2 cellular contexts compared by ENCODE assay signal in the genomic region with DNA sequence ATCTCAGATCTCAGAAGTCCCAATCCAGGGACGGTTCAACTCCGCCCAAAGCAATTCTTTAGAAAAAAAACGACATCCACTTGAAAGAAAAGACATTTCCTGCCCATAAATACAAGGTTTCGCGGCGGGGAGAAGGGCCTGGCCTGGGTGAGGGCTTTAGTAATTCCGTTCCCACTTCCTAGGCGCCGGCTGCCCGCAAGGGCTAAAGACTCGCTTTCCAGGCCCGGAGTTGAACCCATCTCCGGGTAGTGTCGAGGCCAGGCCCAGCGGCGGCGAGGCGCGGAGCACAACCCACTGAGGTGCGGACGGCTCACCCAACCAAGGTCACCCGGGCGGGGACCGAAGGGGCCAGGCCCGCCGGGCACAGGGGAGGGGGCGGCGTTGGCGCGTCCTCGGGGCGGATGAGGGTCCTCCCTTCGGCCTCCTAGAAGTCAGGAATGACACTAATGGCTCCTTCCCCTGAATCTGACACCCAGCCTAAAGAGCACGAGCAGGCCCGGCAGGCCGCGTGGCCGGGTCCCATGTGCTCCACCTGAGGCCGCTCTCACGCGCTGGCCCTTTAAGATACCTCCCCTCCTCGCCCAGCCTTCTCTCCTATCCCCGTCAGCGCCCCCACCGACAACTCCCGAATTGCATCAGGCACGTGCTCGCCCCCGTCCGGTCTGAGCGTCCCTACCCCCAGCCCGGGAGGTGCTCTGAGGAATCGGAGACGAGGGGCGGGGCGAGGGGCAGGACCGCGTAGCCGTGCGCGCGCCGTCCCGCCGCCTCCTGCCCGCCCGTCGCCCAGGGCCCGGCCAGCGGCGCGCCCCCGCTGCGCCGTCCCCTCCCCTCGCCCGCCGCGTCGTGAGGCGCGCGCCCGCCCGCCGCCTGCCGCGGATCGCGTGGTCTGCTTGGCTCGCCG.
TF ChIP-seq lines count a peak whose summit lies in the region.

No MANE protein-coding gene starts in this region.

TF ChIP-seq in A549, 52 proteins besides CTCF, POLR2A, EP300 and RAD21 (continued from another document):
- peak; percentile 85; the same call in 1 of the 2 replicates for TF ChIP-seq FOXS1 (CRISPR knock-in tag; IDR thresholded peaks at IDR 0.05)
- TF ChIP-seq HDAC2 (IDR thresholded peaks at IDR 0.05) = 0 out of 2 replicates have a peak, but pooled peaks have one; percentile 69
- peak; percentile 94; the same call in 1 of the 2 replicates for TF ChIP-seq HOXB5 (CRISPR knock-in tag; IDR thresholded peaks at IDR 0.05)
- no peak for TF ChIP-seq RARB (CRISPR knock-in tag; IDR thresholded peaks at IDR 0.05)
- no peak; the same call in none of the 2 replicates for TF ChIP-seq EHF (CRISPR knock-in tag; IDR thresholded peaks at IDR 0.05)
- peak; percentile 83; the same call in 1 of the 2 replicates for TF ChIP-seq PHF8 (IDR thresholded peaks at IDR 0.05; ENCODE audit: borderline replicate concordance, low read depth)
- TF ChIP-seq ZFP36 (IDR thresholded peaks at IDR 0.05; ENCODE audit: borderline replicate concordance, partially characterized antibody) = no peak
- TF ChIP-seq FOSB (CRISPR knock-in tag; IDR thresholded peaks at IDR 0.05) = peak; percentile 79
- TF ChIP-seq RNF2 (IDR thresholded peaks at IDR 0.05; ENCODE audit: borderline replicate concordance, low read depth) = peak; percentile 86; the same call in 1 of the 2 replicates
- peak; percentile 80 for TF ChIP-seq MAZ (IDR thresholded peaks at IDR 0.05; ENCODE audit: borderline replicate concordance, low read depth, low read length)
- peak; percentile 93 for TF ChIP-seq HOXB13 (CRISPR knock-in tag; IDR thresholded peaks at IDR 0.05; ENCODE audit: low read depth)
- no peak for TF ChIP-seq KDM5A (IDR thresholded peaks at IDR 0.05)
- TF ChIP-seq ZSCAN20 (CRISPR knock-in tag; IDR thresholded peaks at IDR 0.05) = peak; percentile 18; the same call in 1 of the 2 replicates
- no peak for TF ChIP-seq RCOR1 (IDR thresholded peaks at IDR 0.05; ENCODE audit: low read depth, low read length)
- TF ChIP-seq CEBPB (IDR thresholded peaks at IDR 0.05) = peak in 1 of 2 experiments; percentile 81; a peak in 2 of 4 replicates
- TF ChIP-seq, protein P1, sequence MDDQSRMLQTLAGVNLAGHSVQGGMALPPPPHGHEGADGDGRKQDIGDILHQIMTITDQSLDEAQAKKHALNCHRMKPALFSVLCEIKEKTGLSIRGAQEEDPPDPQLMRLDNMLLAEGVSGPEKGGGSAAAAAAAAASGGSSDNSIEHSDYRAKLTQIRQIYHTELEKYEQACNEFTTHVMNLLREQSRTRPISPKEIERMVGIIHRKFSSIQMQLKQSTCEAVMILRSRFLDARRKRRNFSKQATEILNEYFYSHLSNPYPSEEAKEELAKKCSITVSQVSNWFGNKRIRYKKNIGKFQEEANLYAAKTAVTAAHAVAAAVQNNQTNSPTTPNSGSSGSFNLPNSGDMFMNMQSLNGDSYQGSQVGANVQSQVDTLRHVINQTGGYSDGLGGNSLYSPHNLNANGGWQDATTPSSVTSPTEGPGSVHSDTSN (IDR thresholded peaks at IDR 0.05) = no peak
- TF ChIP-seq TFCP2L1 (CRISPR knock-in tag; IDR thresholded peaks at IDR 0.05) = peak; percentile 84; the same call in 1 of the 2 replicates
- no peak for TF ChIP-seq EHMT2 (IDR thresholded peaks at IDR 0.05; ENCODE audit: low read depth)
- TF ChIP-seq GATA3 (IDR thresholded peaks at IDR 0.05; ENCODE audit: borderline replicate concordance) = no peak
- TF ChIP-seq, protein P2, sequence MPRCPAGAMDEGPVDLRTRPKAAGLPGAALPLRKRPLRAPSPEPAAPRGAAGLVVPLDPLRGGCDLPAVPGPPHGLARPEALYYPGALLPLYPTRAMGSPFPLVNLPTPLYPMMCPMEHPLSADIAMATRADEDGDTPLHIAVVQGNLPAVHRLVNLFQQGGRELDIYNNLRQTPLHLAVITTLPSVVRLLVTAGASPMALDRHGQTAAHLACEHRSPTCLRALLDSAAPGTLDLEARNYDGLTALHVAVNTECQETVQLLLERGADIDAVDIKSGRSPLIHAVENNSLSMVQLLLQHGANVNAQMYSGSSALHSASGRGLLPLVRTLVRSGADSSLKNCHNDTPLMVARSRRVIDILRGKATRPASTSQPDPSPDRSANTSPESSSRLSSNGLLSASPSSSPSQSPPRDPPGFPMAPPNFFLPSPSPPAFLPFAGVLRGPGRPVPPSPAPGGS (IDR thresholded peaks at IDR 0.05) = no peak; the same call in 1 of the 3 replicates
- no peak for TF ChIP-seq CBX8 (IDR thresholded peaks at IDR 0.05)
- no peak for TF ChIP-seq NR3C1 (IDR thresholded peaks at IDR 0.05)
- TF ChIP-seq, protein P3, sequence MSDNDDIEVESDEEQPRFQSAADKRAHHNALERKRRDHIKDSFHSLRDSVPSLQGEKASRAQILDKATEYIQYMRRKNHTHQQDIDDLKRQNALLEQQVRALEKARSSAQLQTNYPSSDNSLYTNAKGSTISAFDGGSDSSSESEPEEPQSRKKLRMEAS (IDR thresholded peaks at IDR 0.05) = peak; percentile 100
- TF ChIP-seq HOXA7 (CRISPR knock-in tag; IDR thresholded peaks at IDR 0.05) = 0 out of 2 replicates have a peak, but pooled peaks have one; percentile 65
- no peak for TF ChIP-seq ESRRA (IDR thresholded peaks at IDR 0.05; ENCODE audit: borderline replicate concordance, low read length)
- TF ChIP-seq KDM1A (IDR thresholded peaks at IDR 0.05; ENCODE audit: low read depth) = 0 out of 2 replicates have a peak, but pooled peaks have one; percentile 14
- TF ChIP-seq NPAS2 (CRISPR knock-in tag; IDR thresholded peaks at IDR 0.05; ENCODE audit: borderline replicate concordance) = peak; percentile 50
- no peak for TF ChIP-seq CHD4 (IDR thresholded peaks at IDR 0.05; ENCODE audit: borderline replicate concordance)
TF ChIP-seq in A549: peak in this region for 25.

TF ChIP-seq in K562, 482 proteins besides CTCF, POLR2A, EP300 and RAD21 (continued from another document and continues in another):
- TF ChIP-seq, protein P4, sequence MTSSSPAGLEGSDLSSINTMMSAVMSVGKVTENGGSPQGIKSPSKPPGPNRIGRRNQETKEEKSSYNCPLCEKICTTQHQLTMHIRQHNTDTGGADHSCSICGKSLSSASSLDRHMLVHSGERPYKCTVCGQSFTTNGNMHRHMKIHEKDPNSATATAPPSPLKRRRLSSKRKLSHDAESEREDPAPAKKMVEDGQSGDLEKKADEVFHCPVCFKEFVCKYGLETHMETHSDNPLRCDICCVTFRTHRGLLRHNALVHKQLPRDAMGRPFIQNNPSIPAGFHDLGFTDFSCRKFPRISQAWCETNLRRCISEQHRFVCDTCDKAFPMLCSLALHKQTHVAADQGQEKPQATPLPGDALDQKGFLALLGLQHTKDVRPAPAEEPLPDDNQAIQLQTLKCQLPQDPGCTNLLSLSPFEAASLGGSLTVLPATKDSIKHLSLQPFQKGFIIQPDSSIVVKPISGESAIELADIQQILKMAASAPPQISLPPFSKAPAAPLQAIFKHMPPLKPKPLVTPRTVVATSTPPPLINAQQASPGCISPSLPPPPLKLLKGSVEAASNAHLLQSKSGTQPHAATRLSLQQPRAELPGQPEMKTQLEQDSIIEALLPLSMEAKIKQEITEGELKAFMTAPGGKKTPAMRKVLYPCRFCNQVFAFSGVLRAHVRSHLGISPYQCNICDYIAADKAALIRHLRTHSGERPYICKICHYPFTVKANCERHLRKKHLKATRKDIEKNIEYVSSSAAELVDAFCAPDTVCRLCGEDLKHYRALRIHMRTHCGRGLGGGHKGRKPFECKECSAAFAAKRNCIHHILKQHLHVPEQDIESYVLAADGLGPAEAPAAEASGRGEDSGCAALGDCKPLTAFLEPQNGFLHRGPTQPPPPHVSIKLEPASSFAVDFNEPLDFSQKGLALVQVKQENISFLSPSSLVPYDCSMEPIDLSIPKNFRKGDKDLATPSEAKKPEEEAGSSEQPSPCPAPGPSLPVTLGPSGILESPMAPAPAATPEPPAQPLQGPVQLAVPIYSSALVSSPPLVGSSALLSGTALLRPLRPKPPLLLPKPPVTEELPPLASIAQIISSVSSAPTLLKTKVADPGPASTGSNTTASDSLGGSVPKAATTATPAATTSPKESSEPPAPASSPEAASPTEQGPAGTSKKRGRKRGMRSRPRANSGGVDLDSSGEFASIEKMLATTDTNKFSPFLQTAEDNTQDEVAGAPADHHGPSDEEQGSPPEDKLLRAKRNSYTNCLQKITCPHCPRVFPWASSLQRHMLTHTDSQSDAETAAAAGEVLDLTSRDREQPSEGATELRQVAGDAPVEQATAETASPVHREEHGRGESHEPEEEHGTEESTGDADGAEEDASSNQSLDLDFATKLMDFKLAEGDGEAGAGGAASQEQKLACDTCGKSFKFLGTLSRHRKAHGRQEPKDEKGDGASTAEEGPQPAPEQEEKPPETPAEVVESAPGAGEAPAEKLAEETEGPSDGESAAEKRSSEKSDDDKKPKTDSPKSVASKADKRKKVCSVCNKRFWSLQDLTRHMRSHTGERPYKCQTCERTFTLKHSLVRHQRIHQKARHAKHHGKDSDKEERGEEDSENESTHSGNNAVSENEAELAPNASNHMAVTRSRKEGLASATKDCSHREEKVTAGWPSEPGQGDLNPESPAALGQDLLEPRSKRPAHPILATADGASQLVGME (CRISPR knock-in tag; IDR thresholded peaks at IDR 0.05) = peak; percentile 81; the same call in 1 of the 2 replicates
- TF ChIP-seq KDM5B (IDR thresholded peaks at IDR 0.05; ENCODE audit: insufficient replicate concordance, low read depth, low read length) (no peak), DNMT1 (IDR thresholded peaks at IDR 0.05) (no peak), ZNF589 (CRISPR knock-in tag; IDR thresholded peaks at IDR 0.05; ENCODE audit: low read depth) (peak; percentile 86), SMARCE1 (IDR thresholded peaks at IDR 0.05) (no peak), ZNF75A (CRISPR knock-in tag; IDR thresholded peaks at IDR 0.05) (no peak), ZNF445 (CRISPR knock-in tag; IDR thresholded peaks at IDR 0.05; ENCODE audit: low read depth) (no peak), NCOR1 (IDR thresholded peaks at IDR 0.05) (peak; percentile 74), CAMTA2 (CRISPR knock-in tag; conservative IDR thresholded peaks at IDR 0.05) (no peak), HDGF (IDR thresholded peaks at IDR 0.05) (no peak), TRIM24 (IDR thresholded peaks at IDR 0.05) (peak; percentile 19 to 57; a peak in 1 of 4 replicates)
- TF ChIP-seq, protein P5, sequence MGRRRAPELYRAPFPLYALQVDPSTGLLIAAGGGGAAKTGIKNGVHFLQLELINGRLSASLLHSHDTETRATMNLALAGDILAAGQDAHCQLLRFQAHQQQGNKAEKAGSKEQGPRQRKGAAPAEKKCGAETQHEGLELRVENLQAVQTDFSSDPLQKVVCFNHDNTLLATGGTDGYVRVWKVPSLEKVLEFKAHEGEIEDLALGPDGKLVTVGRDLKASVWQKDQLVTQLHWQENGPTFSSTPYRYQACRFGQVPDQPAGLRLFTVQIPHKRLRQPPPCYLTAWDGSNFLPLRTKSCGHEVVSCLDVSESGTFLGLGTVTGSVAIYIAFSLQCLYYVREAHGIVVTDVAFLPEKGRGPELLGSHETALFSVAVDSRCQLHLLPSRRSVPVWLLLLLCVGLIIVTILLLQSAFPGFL (CRISPR knock-in tag; IDR thresholded peaks at IDR 0.05) = no peak
- TF ChIP-seq, protein P6, sequence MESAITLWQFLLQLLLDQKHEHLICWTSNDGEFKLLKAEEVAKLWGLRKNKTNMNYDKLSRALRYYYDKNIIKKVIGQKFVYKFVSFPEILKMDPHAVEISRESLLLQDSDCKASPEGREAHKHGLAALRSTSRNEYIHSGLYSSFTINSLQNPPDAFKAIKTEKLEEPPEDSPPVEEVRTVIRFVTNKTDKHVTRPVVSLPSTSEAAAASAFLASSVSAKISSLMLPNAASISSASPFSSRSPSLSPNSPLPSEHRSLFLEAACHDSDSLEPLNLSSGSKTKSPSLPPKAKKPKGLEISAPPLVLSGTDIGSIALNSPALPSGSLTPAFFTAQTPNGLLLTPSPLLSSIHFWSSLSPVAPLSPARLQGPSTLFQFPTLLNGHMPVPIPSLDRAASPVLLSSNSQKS (CRISPR knock-in tag; IDR thresholded peaks at IDR 0.05) = no peak
- TF ChIP-seq, protein P7, sequence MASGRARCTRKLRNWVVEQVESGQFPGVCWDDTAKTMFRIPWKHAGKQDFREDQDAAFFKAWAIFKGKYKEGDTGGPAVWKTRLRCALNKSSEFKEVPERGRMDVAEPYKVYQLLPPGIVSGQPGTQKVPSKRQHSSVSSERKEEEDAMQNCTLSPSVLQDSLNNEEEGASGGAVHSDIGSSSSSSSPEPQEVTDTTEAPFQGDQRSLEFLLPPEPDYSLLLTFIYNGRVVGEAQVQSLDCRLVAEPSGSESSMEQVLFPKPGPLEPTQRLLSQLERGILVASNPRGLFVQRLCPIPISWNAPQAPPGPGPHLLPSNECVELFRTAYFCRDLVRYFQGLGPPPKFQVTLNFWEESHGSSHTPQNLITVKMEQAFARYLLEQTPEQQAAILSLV (tag; IDR thresholded peaks at IDR 0.05) = no peak; the same call in 1 of the 2 replicates
- TF ChIP-seq, protein P8, sequence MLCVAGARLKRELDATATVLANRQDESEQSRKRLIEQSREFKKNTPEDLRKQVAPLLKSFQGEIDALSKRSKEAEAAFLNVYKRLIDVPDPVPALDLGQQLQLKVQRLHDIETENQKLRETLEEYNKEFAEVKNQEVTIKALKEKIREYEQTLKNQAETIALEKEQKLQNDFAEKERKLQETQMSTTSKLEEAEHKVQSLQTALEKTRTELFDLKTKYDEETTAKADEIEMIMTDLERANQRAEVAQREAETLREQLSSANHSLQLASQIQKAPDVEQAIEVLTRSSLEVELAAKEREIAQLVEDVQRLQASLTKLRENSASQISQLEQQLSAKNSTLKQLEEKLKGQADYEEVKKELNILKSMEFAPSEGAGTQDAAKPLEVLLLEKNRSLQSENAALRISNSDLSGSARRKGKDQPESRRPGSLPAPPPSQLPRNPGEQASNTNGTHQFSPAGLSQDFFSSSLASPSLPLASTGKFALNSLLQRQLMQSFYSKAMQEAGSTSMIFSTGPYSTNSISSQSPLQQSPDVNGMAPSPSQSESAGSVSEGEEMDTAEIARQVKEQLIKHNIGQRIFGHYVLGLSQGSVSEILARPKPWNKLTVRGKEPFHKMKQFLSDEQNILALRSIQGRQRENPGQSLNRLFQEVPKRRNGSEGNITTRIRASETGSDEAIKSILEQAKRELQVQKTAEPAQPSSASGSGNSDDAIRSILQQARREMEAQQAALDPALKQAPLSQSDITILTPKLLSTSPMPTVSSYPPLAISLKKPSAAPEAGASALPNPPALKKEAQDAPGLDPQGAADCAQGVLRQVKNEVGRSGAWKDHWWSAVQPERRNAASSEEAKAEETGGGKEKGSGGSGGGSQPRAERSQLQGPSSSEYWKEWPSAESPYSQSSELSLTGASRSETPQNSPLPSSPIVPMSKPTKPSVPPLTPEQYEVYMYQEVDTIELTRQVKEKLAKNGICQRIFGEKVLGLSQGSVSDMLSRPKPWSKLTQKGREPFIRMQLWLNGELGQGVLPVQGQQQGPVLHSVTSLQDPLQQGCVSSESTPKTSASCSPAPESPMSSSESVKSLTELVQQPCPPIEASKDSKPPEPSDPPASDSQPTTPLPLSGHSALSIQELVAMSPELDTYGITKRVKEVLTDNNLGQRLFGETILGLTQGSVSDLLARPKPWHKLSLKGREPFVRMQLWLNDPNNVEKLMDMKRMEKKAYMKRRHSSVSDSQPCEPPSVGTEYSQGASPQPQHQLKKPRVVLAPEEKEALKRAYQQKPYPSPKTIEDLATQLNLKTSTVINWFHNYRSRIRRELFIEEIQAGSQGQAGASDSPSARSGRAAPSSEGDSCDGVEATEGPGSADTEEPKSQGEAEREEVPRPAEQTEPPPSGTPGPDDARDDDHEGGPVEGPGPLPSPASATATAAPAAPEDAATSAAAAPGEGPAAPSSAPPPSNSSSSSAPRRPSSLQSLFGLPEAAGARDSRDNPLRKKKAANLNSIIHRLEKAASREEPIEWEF (CRISPR knock-in tag; IDR thresholded peaks at IDR 0.05) = no peak
